In the genomic region with DNA sequence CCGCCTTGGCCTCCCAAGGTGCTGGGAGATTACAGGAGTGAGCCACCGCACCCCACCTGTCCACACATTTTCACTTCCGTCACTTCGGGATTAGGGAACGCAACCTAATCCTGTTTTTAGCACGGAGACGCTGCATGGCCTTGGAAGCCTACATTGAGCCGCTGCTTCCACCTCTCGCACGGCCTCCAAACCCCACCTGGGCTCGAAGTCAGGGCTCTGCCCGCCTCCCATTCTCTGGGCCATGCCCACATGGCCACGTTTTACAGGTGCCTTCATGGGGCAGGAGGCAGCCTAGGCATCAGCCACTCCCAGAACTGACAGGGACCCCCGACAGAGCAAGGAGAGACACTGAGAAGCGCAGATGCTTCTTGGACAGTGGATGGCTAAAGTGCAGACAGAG, we compare ENCODE assay signal across 17 cellular contexts.
DNase-seq lines count a peak whose midpoint lies in the region; ATAC-seq and TF ChIP-seq lines count a peak whose summit lies in the region.
"Had no signal": no experiment of that assay in that cellular context is flagged by ENCODE, and none has a peak within 500 bp of the region (broad histone marks: within the 10 kb centered on the region; RNA-seq: fewer than 3 reads in every experiment).

No MANE protein-coding gene starts in this region.

- TF ChIP-seq CTCF in endodermal cell (conservative IDR thresholded peaks at IDR 0.05) = no peak
- no peak for TF ChIP-seq CTCF in osteocyte (IDR thresholded peaks at IDR 0.05)
- TF ChIP-seq CTCF in upper lobe of right lung (IDR thresholded peaks at IDR 0.05) = no peak
- no peak for TF ChIP-seq CTCF in dorsolateral prefrontal cortex (IDR thresholded peaks at IDR 0.05 in 54 of 56, conservative IDR thresholded peaks at IDR 0.05 in 2 of 56; ENCODE audit: low read depth in 1 of 56, partially characterized antibody in 56 of 56)

- intact Hi-C loops in upper lobe of right lung (cut with DNase I) (no loop called here), dorsolateral prefrontal cortex (cut with DNase I) (no loop called here)

- no peaks in the 10 kb centered on the region for H3K27me3 Mint-ChIP-seq in activated CD8-positive, alpha-beta memory T cell treated with anti-CD3 and anti-CD28 coated beads, Interleukin-2, amount 10 ng/mL, durations not matched to agents 7 days and 5 days
- H3K27me3 Mint-ChIP-seq in endodermal cell (ENCODE audit: insufficient read depth) = peaks cover 2% of the 10 kb centered on the region
- no peaks in the 10 kb centered on the region for H3K27me3 Mint-ChIP-seq in osteocyte (ENCODE audit: unreplicated experiment)
- H3K27me3 Mint-ChIP-seq: CD4-positive, alpha-beta T cell had no signal

- H3K4me1 ChIP-seq in endodermal cell (ENCODE audit: control insufficient read depth, insufficient read depth, low read length) (no peaks in the 10 kb centered on the region), upper lobe of right lung (no peaks in the 10 kb centered on the region)

- no peak overlapping the region for H3K27ac ChIP-seq in endodermal cell (ENCODE audit: low read depth, low read length)
- no peak overlapping the region for H3K27ac ChIP-seq in upper lobe of right lung
- H3K27ac ChIP-seq in dorsolateral prefrontal cortex = no peak overlapping the region
- H3K27ac ChIP-seq: BLaER1 treated with 17β-estradiol and CSF1 and Interleukin-3, amounts not matched to agents 10 nM and 100 nM; HL-60 had no signal

- 90 to 92% methylated on average over 11 to 15 of the region's 15 CpGs for WGBS in endodermal cell (ENCODE audit: insufficient coverage in 1 of 2, insufficient read length in 1 of 2), 2 experiments

- H3K9ac ChIP-seq in endodermal cell (ENCODE audit: extremely low read depth, low read length, poor library complexity, severe bottlenecking) = no peak overlapping the region
- H3K9ac ChIP-seq: BLaER1 treated with 17β-estradiol and CSF1 and Interleukin-3, amounts not matched to agents 10 nM and 100 nM had no signal

- H3K36me3 Mint-ChIP-seq in activated CD8-positive, alpha-beta memory T cell treated with anti-CD3 and anti-CD28 coated beads, Interleukin-2, amount 10 ng/mL, durations not matched to agents 7 days and 5 days = no peaks in the 10 kb centered on the region
- H3K36me3 Mint-ChIP-seq in endodermal cell (ENCODE audit: low read depth) = no peaks in the 10 kb centered on the region
- H3K36me3 Mint-ChIP-seq in osteocyte (ENCODE audit: unreplicated experiment) = no peaks in the 10 kb centered on the region

- H3K4me3 ChIP-seq in endodermal cell (ENCODE audit: low read length) = no peak overlapping the region
- no peak overlapping the region for H3K4me3 ChIP-seq in upper lobe of right lung
- no peak overlapping the region for H3K4me3 ChIP-seq in dorsolateral prefrontal cortex
- H3K4me3 ChIP-seq: BLaER1 treated with 17β-estradiol and CSF1 and Interleukin-3, amounts not matched to agents 10 nM and 100 nM had no signal

- H3K27ac Mint-ChIP-seq in activated CD8-positive, alpha-beta memory T cell treated with anti-CD3 and anti-CD28 coated beads, Interleukin-2, amount 10 ng/mL, durations not matched to agents 7 days and 5 days = no peak overlapping the region
- H3K27ac Mint-ChIP-seq in endodermal cell (no peak overlapping the region), osteocyte (ENCODE audit: unreplicated experiment) (no peak overlapping the region)
- H3K27ac Mint-ChIP-seq: CD4-positive, alpha-beta T cell; HFFc6 had no signal

- H3K9me3 Mint-ChIP-seq in activated CD8-positive, alpha-beta memory T cell treated with anti-CD3 and anti-CD28 coated beads, Interleukin-2, amount 10 ng/mL, durations not matched to agents 7 days and 5 days (ENCODE audit: low read depth) = no peaks in the 10 kb centered on the region
- no peaks in the 10 kb centered on the region for H3K9me3 Mint-ChIP-seq in endodermal cell
- H3K9me3 Mint-ChIP-seq in osteocyte (ENCODE audit: unreplicated experiment) = no peaks in the 10 kb centered on the region
- H3K9me3 Mint-ChIP-seq: CD4-positive, alpha-beta T cell had no signal

- DNase-seq in activated CD8-positive, alpha-beta memory T cell treated with anti-CD3 and anti-CD28 coated beads for 24 hours = peak; percentile 26
- no peak for DNase-seq in activated CD8-positive, alpha-beta memory T cell treated with anti-CD3 and anti-CD28 coated beads, Interleukin-2, amount 10 ng/mL, durations not matched to agents 7 days and 5 days
- peak; percentile 36 for DNase-seq in endodermal cell
- peak; percentile 68 for DNase-seq in osteocyte (ENCODE audit: extremely low spot score, unreplicated experiment)
- DNase-seq in upper lobe of right lung = peak; percentile 27
- no peak for DNase-seq in dorsolateral prefrontal cortex
- no peak for DNase-seq in GF-D8 (lab: John Stamatoyannopoulos, UW)
- DNase-seq in DMS153 (lab: John Stamatoyannopoulos, UW) = no peak
- DNase-seq: ACHN; Calu3; CD4-positive, alpha-beta T cell; DMS79 treated with DMSO at 0.1 percent for 48 hours; EL; HCEC 1CT; HFFc6 had no signal

- H3K36me3 ChIP-seq in endodermal cell (ENCODE audit: control insufficient read depth, insufficient read depth, low read length) (no peaks in the 10 kb centered on the region), upper lobe of right lung (no peaks in the 10 kb centered on the region)
- H3K36me3 ChIP-seq: BLaER1 treated with 17β-estradiol and CSF1 and Interleukin-3, amounts not matched to agents 10 nM and 100 nM had no signal

- H3K9me3 ChIP-seq in endodermal cell (ENCODE audit: control insufficient read depth, low read length) (no peaks in the 10 kb centered on the region), upper lobe of right lung (no peaks in the 10 kb centered on the region)

- H3K27me3 ChIP-seq in endodermal cell (ENCODE audit: control insufficient read depth, insufficient read depth, low read length, poor library complexity, severe bottlenecking) = no peaks in the 10 kb centered on the region
- H3K27me3 ChIP-seq in upper lobe of right lung = no peaks in the 10 kb centered on the region
- H3K27me3 ChIP-seq in dorsolateral prefrontal cortex = peaks cover 0 to 3% (median 0%) of the 10 kb centered on the region in 45 donors
- H3K27me3 ChIP-seq: BLaER1 treated with 17β-estradiol and CSF1 and Interleukin-3, amounts not matched to agents 10 nM and 100 nM had no signal

- no peak overlapping the region for H3K4me3 Mint-ChIP-seq in activated CD8-positive, alpha-beta memory T cell treated with anti-CD3 and anti-CD28 coated beads, Interleukin-2, amount 10 ng/mL, durations not matched to agents 7 days and 5 days
- H3K4me3 Mint-ChIP-seq in endodermal cell = no peak overlapping the region
- no peak overlapping the region for H3K4me3 Mint-ChIP-seq in osteocyte (ENCODE audit: unreplicated experiment)
- H3K4me3 Mint-ChIP-seq: CD4-positive, alpha-beta T cell; HFFc6 had no signal

- H3K4me1 Mint-ChIP-seq in activated CD8-positive, alpha-beta memory T cell treated with anti-CD3 and anti-CD28 coated beads, Interleukin-2, amount 10 ng/mL, durations not matched to agents 7 days and 5 days = peaks cover 5% of the 10 kb centered on the region
- H3K4me1 Mint-ChIP-seq in endodermal cell (no peaks in the 10 kb centered on the region), osteocyte (ENCODE audit: unreplicated experiment) (peaks cover 47% of the 10 kb centered on the region)

- no peak for ATAC-seq in activated CD8-positive, alpha-beta memory T cell treated with anti-CD3 and anti-CD28 coated beads, Interleukin-2, amount 10 ng/mL, durations not matched to agents 7 days and 5 days
- no peak for ATAC-seq in upper lobe of right lung

- CTCF ChIA-PET in activated CD8-positive, alpha-beta memory T cell treated with anti-CD3 and anti-CD28 coated beads, Interleukin-2, amount 10 ng/mL, durations not matched to agents 7 days and 5 days (lab: Charles Lee) = no interaction called here

Comparison
In these comparisons a context has a peak if more than half of its experiments do, and no peak if none do; other contexts are left out.
1. DNase-seq: peak in activated CD8-positive, alpha-beta memory T cell treated with anti-CD3 and anti-CD28 coated beads for 24 hours (single experiment), endodermal cell (single experiment), osteocyte (single experiment) and upper lobe of right lung (single experiment); none in activated CD8-positive, alpha-beta memory T cell treated with anti-CD3 and anti-CD28 coated beads, Interleukin-2, amount 10 ng/mL, durations not matched to agents 7 days and 5 days (single experiment), dorsolateral prefrontal cortex (0 of 10), GF-D8 (single experiment) and DMS153 (single experiment).